Comparison of ENCODE assay signal across 25 cellular contexts in genomic region chr16:10083301-10083700, GRCh38.
"Had no signal": no experiment of that assay in that cellular context is flagged by ENCODE, and none has a peak within 500 bp of the region (broad histone marks: within the 10 kb centered on the region; RNA-seq: fewer than 3 reads in every experiment).

No MANE protein-coding gene starts in this region.

- H3K4me3 Mint-ChIP-seq: mesothelial cell of epicardium; naive B cell; natural killer cell; nephron progenitor cell; stimulated activated naive B cell treated with anti-CD40 and anti-IgM and Interleukin-4, amounts not matched to agents 10 μg/mL and 1 μg/mL and 100 μg/mL, for 72 hours; stimulated activated naive CD8-positive, alpha-beta T cell treated with anti-CD3 and anti-CD28 coated beads, Interleukin-15, Interleukin-2, amounts not matched to agents 100 ng/mL and 50 ng/mL, for 24 hours had no signal

- H3K9me3 Mint-ChIP-seq: natural killer cell; stimulated activated naive B cell treated with anti-CD40 and anti-IgM and Interleukin-4, amounts not matched to agents 10 μg/mL and 1 μg/mL and 100 μg/mL, for 72 hours; stimulated activated naive CD8-positive, alpha-beta T cell treated with anti-CD3 and anti-CD28 coated beads, Interleukin-15, Interleukin-2, amounts not matched to agents 100 ng/mL and 50 ng/mL, for 24 hours had no signal

- H3K27ac ChIP-seq: left ventricle myocardium inferior, ovary, skin epidermis, tibial nerve, upper lobe of right lung had no signal

- H3K27me3 ChIP-seq: ovary, tibial nerve, upper lobe of right lung had no signal

- ATAC-seq: left colon; natural killer cell; right cardiac atrium; sciatic nerve; stimulated activated naive B cell treated with anti-CD40 and anti-IgM and Interleukin-4, amounts not matched to agents 10 μg/mL and 1 μg/mL and 100 μg/mL, for 72 hours; upper lobe of right lung had no signal

- H3K36me3 Mint-ChIP-seq: mesothelial cell of epicardium; naive B cell; natural killer cell; stimulated activated naive B cell treated with anti-CD40 and anti-IgM and Interleukin-4, amounts not matched to agents 10 μg/mL and 1 μg/mL and 100 μg/mL, for 72 hours had no signal

- H3K9me3 ChIP-seq: left ventricle myocardium inferior, ovary, tibial nerve, upper lobe of right lung had no signal

- H3K4me1 ChIP-seq: tibial nerve had no signal

- H3K4me1 Mint-ChIP-seq: naive B cell; natural killer cell; stimulated activated naive B cell treated with anti-CD40 and anti-IgM and Interleukin-4, amounts not matched to agents 10 μg/mL and 1 μg/mL and 100 μg/mL, for 72 hours had no signal

- H3K27ac Mint-ChIP-seq: mesothelial cell of epicardium; naive B cell; natural killer cell; nephron progenitor cell; progenitor cell of endocrine pancreas; stimulated activated naive B cell treated with anti-CD40 and anti-IgM and Interleukin-4, amounts not matched to agents 10 μg/mL and 1 μg/mL and 100 μg/mL, for 72 hours; stimulated activated naive CD8-positive, alpha-beta T cell treated with anti-CD3 and anti-CD28 coated beads, Interleukin-15, Interleukin-2, amounts not matched to agents 100 ng/mL and 50 ng/mL, for 24 hours had no signal

- H3K4me3 ChIP-seq: left ventricle myocardium inferior, lung, ovary, skin epidermis, tibial nerve, upper lobe of right lung had no signal

- DNase-seq: hippocampal formation; kidney glomerular epithelial cell; left colon; left ventricle myocardium inferior; mesendoderm; naive B cell; natural killer cell; nephron progenitor cell; ovary; retina; right cardiac atrium; stimulated activated CD4-positive, alpha-beta T cell treated with anti-CD3 and anti-CD28 coated beads, Interleukin-12 subunit alpha, Interleukin-12 subunit beta, amount 100 ng/mL, for 4 hours; stimulated activated CD4-positive, alpha-beta T cell treated with anti-CD3 and anti-CD28 coated beads, Interleukin-15, amount 100 ng/mL, for 24 hours; stimulated activated CD4-positive, alpha-beta T cell treated with anti-CD3 and anti-CD28 coated beads, Interleukin-2, amount 100 ng/mL, for 24 hours; stimulated activated CD4-positive, alpha-beta T cell treated with anti-CD3 and anti-CD28 coated beads, Interleukin-4, amount 100 ng/mL, for 1 hour; stimulated activated naive B cell treated with anti-CD40 and anti-IgM and Interleukin-4, amounts not matched to agents 10 μg/mL and 1 μg/mL and 100 μg/mL, for 72 hours; substantia nigra; upper lobe of right lung had no signal

- H3K36me3 ChIP-seq: left ventricle myocardium inferior, ovary, tibial nerve, upper lobe of right lung had no signal
